ENCODE assay signal across 8 cellular contexts in the genomic region with DNA sequence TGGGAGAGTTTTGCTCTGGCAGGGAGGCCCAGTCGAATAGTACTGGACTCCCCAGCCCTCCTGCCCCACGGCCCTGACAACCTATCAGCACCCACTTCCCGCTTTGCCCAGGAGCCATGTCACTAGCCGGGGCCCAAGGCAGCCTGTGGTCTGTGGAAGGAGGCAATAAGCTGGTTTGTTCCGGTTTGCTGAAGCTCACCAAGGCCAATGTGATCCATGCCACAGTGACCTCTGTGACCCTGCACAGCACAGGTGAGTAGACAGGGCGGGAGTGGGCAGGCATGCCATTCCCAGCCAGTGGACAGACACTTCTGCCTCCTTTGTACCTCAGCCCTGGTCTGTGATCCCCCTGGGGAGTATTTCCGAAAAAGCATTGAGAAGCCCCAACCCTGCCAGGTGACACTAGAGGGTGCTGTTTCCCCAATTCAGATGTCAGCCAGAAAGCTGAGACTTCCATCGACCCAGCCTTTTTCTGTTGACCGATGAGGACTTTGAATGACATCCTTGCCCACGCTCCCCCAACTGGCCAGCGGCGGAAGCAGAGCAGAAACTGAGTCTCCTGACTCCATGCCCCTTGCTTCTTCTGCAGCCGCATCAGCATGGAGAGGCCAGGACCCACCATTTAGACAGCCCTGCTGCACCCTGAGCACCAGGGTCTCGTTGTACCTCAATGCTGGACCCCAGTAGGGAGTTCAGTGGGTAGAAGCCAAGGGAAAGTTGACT. TPM values are rescaled to one million over a fixed set of nuclear protein-coding genes. Genes with fewer than 3 reads are reported as not detected.
DNase-seq lines count a peak whose midpoint lies in the region; ATAC-seq, FAIRE-seq and TF ChIP-seq lines count a peak whose summit lies in the region.

No MANE protein-coding gene starts in this region.

- no peak overlapping the region for H3K27ac ChIP-seq in lung (ENCODE audit: low read depth in 1 of 2, low read length in 1 of 2)

- TF ChIP-seq CTCF in choroid plexus epithelial cell (conservative IDR thresholded peaks at IDR 0.05; ENCODE audit: low read depth, low read length) (peak; percentile 88), lung (IDR thresholded peaks at IDR 0.05; ENCODE audit: control extremely low read depth, extremely low read depth) (peak; percentile 38)

- no peaks in the 10 kb centered on the region for H3K27me3 Mint-ChIP-seq in stimulated activated memory B cell treated with anti-CD40 and anti-IgM and Interleukin-4, amounts not matched to agents 10 μg/mL and 1 μg/mL and 100 μg/mL, for 72 hours

- H3K4me1 ChIP-seq in lung (ENCODE audit: control insufficient read depth in 2 of 2, insufficient read depth in 2 of 2, low read length in 2 of 2) = no peaks in the 10 kb centered on the region

- FAIRE-seq in GM12892 (lab: Jason Lieb, UNC) = peak; percentile 65

- H3K4me3 Mint-ChIP-seq in stimulated activated memory B cell treated with anti-CD40 and anti-IgM and Interleukin-4, amounts not matched to agents 10 μg/mL and 1 μg/mL and 100 μg/mL, for 72 hours = no peak overlapping the region

- peaks cover 15% of the 10 kb centered on the region for H3K4me1 Mint-ChIP-seq in stimulated activated memory B cell treated with anti-CD40 and anti-IgM and Interleukin-4, amounts not matched to agents 10 μg/mL and 1 μg/mL and 100 μg/mL, for 72 hours

- WGBS in lung, 2 donors = 46% methylated on average over 14 of the region's 14 CpGs

- no peaks in the 10 kb centered on the region for H3K9me3 Mint-ChIP-seq in stimulated activated memory B cell treated with anti-CD40 and anti-IgM and Interleukin-4, amounts not matched to agents 10 μg/mL and 1 μg/mL and 100 μg/mL, for 72 hours

- H3K4me3 ChIP-seq in choroid plexus epithelial cell (ENCODE audit: low read depth, low read length) (no peak overlapping the region), lung (no peak overlapping the region)

- ATAC-seq in HG03039 (IDR thresholded peaks at IDR 0.05; ENCODE audit: unreplicated experiment) (peak; percentile 41), lung (ENCODE audit: insufficient read depth, low FRiP score) (peak; percentile 13)
- peak; percentile 72 for ATAC-seq in stimulated activated memory B cell treated with anti-CD40 and anti-IgM and Interleukin-4, amounts not matched to agents 10 μg/mL and 1 μg/mL and 100 μg/mL, for 72 hours

- H3K27me3 ChIP-seq in lung (ENCODE audit: control insufficient read depth, insufficient read depth) = no peaks in the 10 kb centered on the region

- DNase-seq in ACHN = peak; percentile 76
- DNase-seq in GM12892 (ENCODE audit: insufficient read length) = peak; percentile 62
- peak; percentile 76 for DNase-seq in NCI-H460 (ENCODE audit: extremely low read depth, low read depth)
- DNase-seq in activated CD4-positive, CD25-positive, alpha-beta regulatory T cell treated with anti-CD3 and anti-CD28 coated beads, Interleukin-2, amount 50 U/mL, for 16 hours (ENCODE audit: low read depth, low spot score) = peak; percentile 40
- DNase-seq in choroid plexus epithelial cell (ENCODE audit: low read depth) = peak; percentile 82
- DNase-seq in lung (ENCODE audit: low spot score) = peak; percentile 52

- H3K27ac Mint-ChIP-seq in stimulated activated memory B cell treated with anti-CD40 and anti-IgM and Interleukin-4, amounts not matched to agents 10 μg/mL and 1 μg/mL and 100 μg/mL, for 72 hours = no peak overlapping the region

- H3K9me3 ChIP-seq in lung (ENCODE audit: control insufficient read depth in 2 of 2, insufficient read depth in 1 of 2, low read length in 1 of 2) = no peaks in the 10 kb centered on the region

- TF ChIP-seq POLR2A in GM12892 (IDR thresholded peaks at IDR 0.05; ENCODE audit: low read depth, low read length) = no peak

- in situ Hi-C loops in ACHN (cut with HindIII; ENCODE audit: low pct_ligation_motif_present, low pct_unique_long_range_greater_than_20kb, low sequenced_read_pairs) = no loop called here

- H3K36me3 Mint-ChIP-seq in stimulated activated memory B cell treated with anti-CD40 and anti-IgM and Interleukin-4, amounts not matched to agents 10 μg/mL and 1 μg/mL and 100 μg/mL, for 72 hours = peaks cover 19% of the 10 kb centered on the region

- no peaks in the 10 kb centered on the region for H3K36me3 ChIP-seq in lung (ENCODE audit: control insufficient read depth in 2 of 2, insufficient read depth in 2 of 2, low read length in 2 of 2)

RNA-seq across cellular contexts. Expression of gene PCYOX1L, which starts 9.6 kb away (rescaled TPM):
- polyA plus RNA-seq in GM12892 (2012; ENCODE audit: missing spikeins) = 7.5 TPM
- 10.5 and 11.4 TPM in 2 replicates for total RNA-seq in NCI-H460 (2014; rRNA removed; shearing (Covaris generic))
- polyA plus RNA-seq in NCI-H460 (2014; cell fraction: nucleus; rRNA removed) = 26.2 and 34.3 TPM in 2 replicates
- total RNA-seq in lung = 1 to 10 TPM; 7.9 to 9.3 TPM
- 1 to 10 TPM; 4.8 to 6.8 TPM for polyA plus RNA-seq in lung

RNA-seq across cellular contexts. Expression of gene IL17B, which starts 11.7 kb away (rescaled TPM):
- not detected for polyA plus RNA-seq in GM12892 (2012; ENCODE audit: missing spikeins)
- total RNA-seq in NCI-H460 (2014; rRNA removed; shearing (Covaris generic)) = not detected in 2 replicates
- polyA plus RNA-seq in NCI-H460 (2014; cell fraction: nucleus; rRNA removed) = not detected in 2 replicates
- total RNA-seq in lung = 1 to 10 TPM in 1 of 2 donors, under 1 TPM in 1; 0.34 to 1.3 TPM
- under 1 TPM; 0.26 to 0.44 TPM for polyA plus RNA-seq in lung

RNA-seq across cellular contexts. Expression of gene GRPEL2, which starts 22.1 kb away (rescaled TPM):
- polyA plus RNA-seq in GM12892 (2012; ENCODE audit: missing spikeins) = 11.5 TPM
- 75.5 and 92.3 TPM in 2 replicates for total RNA-seq in NCI-H460 (2014; rRNA removed; shearing (Covaris generic))
- 41.3 and 51.8 TPM in 2 replicates for polyA plus RNA-seq in NCI-H460 (2014; cell fraction: nucleus; rRNA removed)
- total RNA-seq in lung = 10 to 100 TPM; 19.2 to 20.2 TPM
- 10 to 100 TPM in 1 of 2 donors, 1 to 10 TPM in 1; 6.6 to 12.7 TPM for polyA plus RNA-seq in lung

Comparison
In these comparisons a context has a peak if more than half of its experiments do, and no peak if none do; other contexts are left out.
1. ATAC-seq: peak in every context shown above with its lines; median percentile 72 in stimulated activated memory B cell treated with anti-CD40 and anti-IgM and Interleukin-4, amounts not matched to agents 10 μg/mL and 1 μg/mL and 100 μg/mL, for 72 hours; 41 in HG03039; 13 in lung.